In genomic region chr1:234996245-234996757, GRCh38 we compare ENCODE assay signal across 12 cellular contexts.
DNase-seq lines count a peak whose midpoint lies in the region; ATAC-seq and TF ChIP-seq lines count a peak whose summit lies in the region.
"Had no signal": no experiment of that assay in that cellular context is flagged by ENCODE, and none has a peak within 500 bp of the region (broad histone marks: within the 10 kb centered on the region; RNA-seq: fewer than 3 reads in every experiment).

No MANE protein-coding gene starts in this region.

- no peak for TF ChIP-seq POLR2A in esophagus muscularis mucosa (IDR thresholded peaks at IDR 0.05; ENCODE audit: low read depth)
- TF ChIP-seq POLR2A in uterus (IDR thresholded peaks at IDR 0.05): no peak

- H3K27me3 ChIP-seq in esophagus muscularis mucosa (no peaks in the 10 kb centered on the region), uterus (no peaks in the 10 kb centered on the region)

- H3K4me1 ChIP-seq in esophagus muscularis mucosa: peaks cover 34 to 53% (median 52%) of the 10 kb centered on the region in 4 donors
- H3K4me1 ChIP-seq in uterus: peaks cover 7 to 10% of the 10 kb centered on the region in 2 donors

- POLR2A ChIA-PET in WTC11 (lab: Charles Lee): no interaction called here

- H3K36me3 Mint-ChIP-seq in activated T-cell treated with anti-CD3 and anti-CD28 coated beads, Interleukin-2, amount 50 U/mL, for 24 hours (ENCODE audit: low read depth): no peaks in the 10 kb centered on the region
- no peaks in the 10 kb centered on the region for H3K36me3 Mint-ChIP-seq in activated T-cell treated with anti-CD3 and anti-CD28 coated beads, Interleukin-2, amount 50 U/mL, for 4 hours (ENCODE audit: insufficient read depth)
- H3K36me3 Mint-ChIP-seq in osteocyte (ENCODE audit: unreplicated experiment): no peaks in the 10 kb centered on the region
- H3K36me3 Mint-ChIP-seq in endothelial cell (ENCODE audit: low read depth, unreplicated experiment): peaks cover 2% of the 10 kb centered on the region
- H3K36me3 Mint-ChIP-seq in WTC11: no peaks in the 10 kb centered on the region

- no peaks in the 10 kb centered on the region for H3K9me3 Mint-ChIP-seq in activated T-cell treated with anti-CD3 and anti-CD28 coated beads, Interleukin-2, amount 50 U/mL, for 24 hours
- H3K9me3 Mint-ChIP-seq in activated T-cell treated with anti-CD3 and anti-CD28 coated beads, Interleukin-2, amount 50 U/mL, for 4 hours: no peaks in the 10 kb centered on the region
- no peaks in the 10 kb centered on the region for H3K9me3 Mint-ChIP-seq in osteocyte (ENCODE audit: unreplicated experiment)
- no peaks in the 10 kb centered on the region for H3K9me3 Mint-ChIP-seq in endothelial cell (ENCODE audit: unreplicated experiment)
- no peaks in the 10 kb centered on the region for H3K9me3 Mint-ChIP-seq in WTC11

- H3K27me3 Mint-ChIP-seq in activated T-cell treated with anti-CD3 and anti-CD28 coated beads, Interleukin-2, amount 50 U/mL, for 24 hours: no peaks in the 10 kb centered on the region
- H3K27me3 Mint-ChIP-seq in activated T-cell treated with anti-CD3 and anti-CD28 coated beads, Interleukin-2, amount 50 U/mL, for 4 hours (ENCODE audit: low read depth): no peaks in the 10 kb centered on the region
- no peaks in the 10 kb centered on the region for H3K27me3 Mint-ChIP-seq in osteocyte (ENCODE audit: unreplicated experiment)
- H3K27me3 Mint-ChIP-seq in endothelial cell (ENCODE audit: unreplicated experiment): peaks cover 4% of the 10 kb centered on the region
- H3K27me3 Mint-ChIP-seq in WTC11 (ENCODE audit: low read depth): no peaks in the 10 kb centered on the region

- peak; percentile 14 for DNase-seq in activated T-cell treated with anti-CD3 and anti-CD28 coated beads, Interleukin-2, amount 50 U/mL, for 24 hours
- DNase-seq in activated T-cell treated with anti-CD3 and anti-CD28 coated beads, Interleukin-2, amount 50 U/mL, for 4 hours: no peak
- DNase-seq in esophagus muscularis mucosa (ENCODE audit: extremely low spot score): no peak
- DNase-seq in osteocyte (ENCODE audit: extremely low spot score, unreplicated experiment): no peak
- no peak for DNase-seq in uterus
- DNase-seq in DMS114 treated with DMSO at 0.1 percent for 48 hours (lab: John Stamatoyannopoulos, UW; ENCODE audit: unreplicated experiment): no peak
- DNase-seq in endothelial cell (ENCODE audit: low spot score): no peak
- no peak for DNase-seq in WTC11 (ENCODE audit: low spot score)
- DNase-seq: activated CD4-positive, CD25-positive, alpha-beta regulatory T cell; activated T-cell treated with anti-CD3 and anti-CD28 coated beads, Interleukin-2, amount 50 U/mL, for 1 hour; NCI-H187; NCI-H82 had no signal

- TF ChIP-seq CTCF in esophagus muscularis mucosa (IDR thresholded peaks at IDR 0.05): no peak
- TF ChIP-seq CTCF in osteocyte (IDR thresholded peaks at IDR 0.05): no peak
- no peak for TF ChIP-seq CTCF in uterus (IDR thresholded peaks at IDR 0.05)
- TF ChIP-seq CTCF in endothelial cell (IDR thresholded peaks at IDR 0.05; ENCODE audit: unreplicated experiment): no peak
- no peak for TF ChIP-seq CTCF in WTC11 (IDR thresholded peaks at IDR 0.05)

- 93% methylated on average over 9 of the region's 9 CpGs for WGBS in esophagus muscularis mucosa

- H3K4me3 ChIP-seq in esophagus muscularis mucosa: no peak overlapping the region
- no peak overlapping the region for H3K4me3 ChIP-seq in uterus

- no peak for ATAC-seq in activated T-cell treated with anti-CD3 and anti-CD28 coated beads, Interleukin-2, amount 50 U/mL, for 4 hours
- no peak for ATAC-seq in WTC11

- H3K27ac ChIP-seq in esophagus muscularis mucosa (replicated peaks in 1 of 4): peak overlapping the region; percentile 95 to 98 (median 96)
- H3K27ac ChIP-seq in uterus: peak overlapping the region; percentile 87 to 96

- CTCF ChIA-PET in WTC11 (lab: Charles Lee): no interaction called here

- intact Hi-C loops in esophagus muscularis mucosa (cut with DNase I) (loop anchor here (5.0 kb wide), 2 partner anchors 274 to 384 kb away; partner anchors contain the start of gene IRF2BP2), uterus (cut with DNase I; ENCODE audit: low total_unique reads) (loop anchor here (5.0 kb wide), 1 partner anchor 389 kb away; no protein-coding TSS in a partner anchor)

- H3K4me3 Mint-ChIP-seq in activated T-cell treated with anti-CD3 and anti-CD28 coated beads, Interleukin-2, amount 50 U/mL, for 24 hours: no peak overlapping the region
- H3K4me3 Mint-ChIP-seq in activated T-cell treated with anti-CD3 and anti-CD28 coated beads, Interleukin-2, amount 50 U/mL, for 4 hours: no peak overlapping the region
- no peak overlapping the region for H3K4me3 Mint-ChIP-seq in osteocyte (ENCODE audit: unreplicated experiment)
- no peak overlapping the region for H3K4me3 Mint-ChIP-seq in endothelial cell (ENCODE audit: unreplicated experiment)
- no peak overlapping the region for H3K4me3 Mint-ChIP-seq in WTC11

- H3K4me1 Mint-ChIP-seq in activated T-cell treated with anti-CD3 and anti-CD28 coated beads, Interleukin-2, amount 50 U/mL, for 24 hours (ENCODE audit: low read depth): peaks cover 20% of the 10 kb centered on the region
- H3K4me1 Mint-ChIP-seq in activated T-cell treated with anti-CD3 and anti-CD28 coated beads, Interleukin-2, amount 50 U/mL, for 4 hours (ENCODE audit: low read depth): peaks cover under 1% of the 10 kb centered on the region
- H3K4me1 Mint-ChIP-seq in osteocyte (ENCODE audit: unreplicated experiment) (peaks cover 34% of the 10 kb centered on the region), endothelial cell (ENCODE audit: unreplicated experiment) (peaks cover 32% of the 10 kb centered on the region), WTC11 (peaks cover 17% of the 10 kb centered on the region)

- H3K27ac Mint-ChIP-seq in activated T-cell treated with anti-CD3 and anti-CD28 coated beads, Interleukin-2, amount 50 U/mL, for 24 hours: no peak overlapping the region
- peak overlapping the region; percentile 97 for H3K27ac Mint-ChIP-seq in osteocyte (ENCODE audit: unreplicated experiment)
- H3K27ac Mint-ChIP-seq in endothelial cell (ENCODE audit: unreplicated experiment): no peak overlapping the region
- no peak overlapping the region for H3K27ac Mint-ChIP-seq in WTC11

- no peak for TF ChIP-seq EP300 in esophagus muscularis mucosa (IDR thresholded peaks at IDR 0.05)

- no peaks in the 10 kb centered on the region for H3K9me3 ChIP-seq in esophagus muscularis mucosa
- no peaks in the 10 kb centered on the region for H3K9me3 ChIP-seq in uterus

- H3K36me3 ChIP-seq in esophagus muscularis mucosa (no peaks in the 10 kb centered on the region), uterus (no peaks in the 10 kb centered on the region)

TF ChIP-seq in WTC11, 78 proteins besides CTCF, POLR2A, EP300 and RAD21 (continues in another document):
- TF ChIP-seq, protein P1, sequence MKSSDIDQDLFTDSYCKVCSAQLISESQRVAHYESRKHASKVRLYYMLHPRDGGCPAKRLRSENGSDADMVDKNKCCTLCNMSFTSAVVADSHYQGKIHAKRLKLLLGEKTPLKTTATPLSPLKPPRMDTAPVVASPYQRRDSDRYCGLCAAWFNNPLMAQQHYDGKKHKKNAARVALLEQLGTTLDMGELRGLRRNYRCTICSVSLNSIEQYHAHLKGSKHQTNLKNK (CRISPR knock-in tag; IDR thresholded peaks at IDR 0.05): no peak
- TF ChIP-seq RELA (CRISPR knock-in tag; IDR thresholded peaks at IDR 0.05; ENCODE audit: borderline replicate concordance): no peak
- TF ChIP-seq, protein P2, sequence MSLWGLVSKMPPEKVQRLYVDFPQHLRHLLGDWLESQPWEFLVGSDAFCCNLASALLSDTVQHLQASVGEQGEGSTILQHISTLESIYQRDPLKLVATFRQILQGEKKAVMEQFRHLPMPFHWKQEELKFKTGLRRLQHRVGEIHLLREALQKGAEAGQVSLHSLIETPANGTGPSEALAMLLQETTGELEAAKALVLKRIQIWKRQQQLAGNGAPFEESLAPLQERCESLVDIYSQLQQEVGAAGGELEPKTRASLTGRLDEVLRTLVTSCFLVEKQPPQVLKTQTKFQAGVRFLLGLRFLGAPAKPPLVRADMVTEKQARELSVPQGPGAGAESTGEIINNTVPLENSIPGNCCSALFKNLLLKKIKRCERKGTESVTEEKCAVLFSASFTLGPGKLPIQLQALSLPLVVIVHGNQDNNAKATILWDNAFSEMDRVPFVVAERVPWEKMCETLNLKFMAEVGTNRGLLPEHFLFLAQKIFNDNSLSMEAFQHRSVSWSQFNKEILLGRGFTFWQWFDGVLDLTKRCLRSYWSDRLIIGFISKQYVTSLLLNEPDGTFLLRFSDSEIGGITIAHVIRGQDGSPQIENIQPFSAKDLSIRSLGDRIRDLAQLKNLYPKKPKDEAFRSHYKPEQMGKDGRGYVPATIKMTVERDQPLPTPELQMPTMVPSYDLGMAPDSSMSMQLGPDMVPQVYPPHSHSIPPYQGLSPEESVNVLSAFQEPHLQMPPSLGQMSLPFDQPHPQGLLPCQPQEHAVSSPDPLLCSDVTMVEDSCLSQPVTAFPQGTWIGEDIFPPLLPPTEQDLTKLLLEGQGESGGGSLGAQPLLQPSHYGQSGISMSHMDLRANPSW (CRISPR knock-in tag; conservative IDR thresholded peaks at IDR 0.05; ENCODE audit: low read depth): no peak
- no peak for TF ChIP-seq HMGA2 (CRISPR knock-in tag; IDR thresholded peaks at IDR 0.05)
- no peak for TF ChIP-seq FOXK1 (CRISPR knock-in tag; IDR thresholded peaks at IDR 0.05)
- TF ChIP-seq SMAD4 (CRISPR knock-in tag; IDR thresholded peaks at IDR 0.05): no peak
- no peak for TF ChIP-seq CREM (CRISPR knock-in tag; IDR thresholded peaks at IDR 0.05)
- TF ChIP-seq, protein P3, sequence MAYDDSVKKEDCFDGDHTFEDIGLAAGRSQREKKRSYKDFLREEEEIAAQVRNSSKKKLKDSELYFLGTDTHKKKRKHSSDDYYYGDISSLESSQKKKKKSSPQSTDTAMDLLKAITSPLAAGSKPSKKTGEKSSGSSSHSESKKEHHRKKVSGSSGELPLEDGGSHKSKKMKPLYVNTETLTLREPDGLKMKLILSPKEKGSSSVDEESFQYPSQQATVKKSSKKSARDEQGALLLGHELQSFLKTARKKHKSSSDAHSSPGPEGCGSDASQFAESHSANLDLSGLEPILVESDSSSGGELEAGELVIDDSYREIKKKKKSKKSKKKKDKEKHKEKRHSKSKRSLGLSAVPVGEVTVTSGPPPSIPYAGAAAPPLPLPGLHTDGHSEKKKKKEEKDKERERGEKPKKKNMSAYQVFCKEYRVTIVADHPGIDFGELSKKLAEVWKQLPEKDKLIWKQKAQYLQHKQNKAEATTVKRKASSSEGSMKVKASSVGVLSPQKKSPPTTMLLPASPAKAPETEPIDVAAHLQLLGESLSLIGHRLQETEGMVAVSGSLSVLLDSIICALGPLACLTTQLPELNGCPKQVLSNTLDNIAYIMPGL (CRISPR knock-in tag; IDR thresholded peaks at IDR 0.05): no peak
- TF ChIP-seq MAX (CRISPR knock-in tag; IDR thresholded peaks at IDR 0.05): no peak
- TF ChIP-seq FOXJ3 (CRISPR knock-in tag; IDR thresholded peaks at IDR 0.05; ENCODE audit: borderline replicate concordance): no peak
- TF ChIP-seq GTF2I (CRISPR knock-in tag; conservative IDR thresholded peaks at IDR 0.05): no peak
